ENCODE assay signal across 1 cellular context in genomic region chr14:23641915-23642588, GRCh38.
TF ChIP-seq lines count a peak whose summit lies in the region.

No MANE protein-coding gene starts in this region.

TF ChIP-seq in HepG2, 621 proteins besides CTCF, POLR2A, EP300 and RAD21 (continued from another document):
- TF ChIP-seq PATZ1 (CRISPR knock-in tag; IDR thresholded peaks at IDR 0.05) = peak; percentile 4; the same call in 1 of the 2 replicates
- TF ChIP-seq CBFB (CRISPR knock-in tag; IDR thresholded peaks at IDR 0.05) = peak; percentile 14; the same call in 1 of the 2 replicates
- TF ChIP-seq ZNF557 (CRISPR knock-in tag; IDR thresholded peaks at IDR 0.05) = no peak
- TF ChIP-seq PAF1 (CRISPR knock-in tag; IDR thresholded peaks at IDR 0.05) = peak; percentile 87
- peak; percentile 89; the same call in 1 of the 2 replicates for TF ChIP-seq KLF13 (CRISPR knock-in tag; IDR thresholded peaks at IDR 0.05)
- TF ChIP-seq NRL (CRISPR knock-in tag; IDR thresholded peaks at IDR 0.05; ENCODE audit: borderline replicate concordance) = peak; percentile 65; the same call in 1 of the 2 replicates
- TF ChIP-seq NFE2L1 (CRISPR knock-in tag; IDR thresholded peaks at IDR 0.05; ENCODE audit: borderline replicate concordance) = no peak; the same call in 1 of the 2 replicates
- 0 out of 2 replicates have a peak, but pooled peaks have one; percentile 44 for TF ChIP-seq E2F5 (CRISPR knock-in tag; conservative IDR thresholded peaks at IDR 0.05)
- TF ChIP-seq HMGXB4 (CRISPR knock-in tag; IDR thresholded peaks at IDR 0.05; ENCODE audit: borderline replicate concordance in 1 of 2, low read depth in 1 of 2) = peak in 1 of 2 experiments; percentile 19; a peak in 1 of 4 replicates
- peak; percentile 84; the same call in 1 of the 2 replicates for TF ChIP-seq NFATC3 (CRISPR knock-in tag; IDR thresholded peaks at IDR 0.05)
- peak; percentile 62; the same call in 1 of the 2 replicates for TF ChIP-seq SATB2 (CRISPR knock-in tag; IDR thresholded peaks at IDR 0.05)
- TF ChIP-seq ZC3H4 (CRISPR knock-in tag; IDR thresholded peaks at IDR 0.05; ENCODE audit: borderline replicate concordance) = peak; percentile 98
- TF ChIP-seq ASH2L (IDR thresholded peaks at IDR 0.05; ENCODE audit: insufficient read length, low read depth, low read length) = peak; percentile 26
- TF ChIP-seq RERE (CRISPR knock-in tag; IDR thresholded peaks at IDR 0.05; ENCODE audit: low read depth) = 0 out of 2 replicates have a peak, but pooled peaks have one; percentile 45
- TF ChIP-seq ZNF800 (CRISPR knock-in tag; IDR thresholded peaks at IDR 0.05) = no peak
- TF ChIP-seq ZBTB49 (CRISPR knock-in tag; IDR thresholded peaks at IDR 0.05; ENCODE audit: borderline replicate concordance) = peak; percentile 65; the same call in 1 of the 2 replicates
- TF ChIP-seq THRA (CRISPR knock-in tag; IDR thresholded peaks at IDR 0.05; ENCODE audit: borderline replicate concordance) = peak; percentile 37; the same call in 1 of the 2 replicates
- 0 out of 2 replicates have a peak, but pooled peaks have one; percentile 7 for TF ChIP-seq ATF2 (CRISPR knock-in tag; IDR thresholded peaks at IDR 0.05)
- peak; percentile 66; the same call in 1 of the 2 replicates for TF ChIP-seq ZNF598 (CRISPR knock-in tag; IDR thresholded peaks at IDR 0.05; ENCODE audit: borderline replicate concordance)
- TF ChIP-seq ZNF274 (CRISPR knock-in tag; IDR thresholded peaks at IDR 0.05) = peak; percentile 75; the same call in 1 of the 2 replicates
